Comparison of ENCODE assay signal across 10 cellular contexts in the genomic region with DNA sequence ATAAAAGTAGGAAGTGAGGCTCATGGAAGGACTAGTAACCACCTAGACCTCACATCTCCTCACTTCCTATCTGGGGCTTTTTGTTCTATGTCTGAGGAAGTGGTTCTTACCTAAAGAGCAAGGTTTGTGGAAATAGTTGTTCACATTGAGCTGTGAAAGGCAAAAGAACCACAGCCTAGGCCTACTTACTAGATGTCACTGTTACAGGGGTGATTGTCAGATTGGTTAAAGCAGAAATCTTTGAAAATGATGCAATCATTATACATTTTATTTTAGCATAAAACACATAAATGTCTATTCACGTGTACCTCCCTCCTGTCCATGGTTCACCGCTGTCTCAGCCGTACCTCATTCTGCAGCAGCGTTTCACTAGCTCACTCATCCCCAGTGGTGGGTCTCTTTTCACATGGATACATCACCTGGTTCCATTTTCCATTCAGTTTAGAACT.
DNase-seq lines count a peak whose midpoint lies in the region; ATAC-seq, FAIRE-seq and TF ChIP-seq lines count a peak whose summit lies in the region.
"Had no signal": no experiment of that assay in that cellular context is flagged by ENCODE, and none has a peak within 500 bp of the region (broad histone marks: within the 10 kb centered on the region; RNA-seq: fewer than 3 reads in every experiment).

No MANE protein-coding gene starts in this region.

- no peaks in the 10 kb centered on the region for H3K27me3 Mint-ChIP-seq in WTC11 (ENCODE audit: low read depth)

- H3K36me3 Mint-ChIP-seq in WTC11, result peaks cover 18% of the 10 kb centered on the region

- peaks cover 0 to 1% of the 10 kb centered on the region in 2 experiments; a peak in 2 of 5 replicates for H3K36me3 ChIP-seq in HepG2 (replicated peaks in 1 of 2; ENCODE audit: control insufficient read depth in 1 of 2, insufficient read depth in 2 of 2, low read length in 2 of 2)

- H2AFZ ChIP-seq in HepG2 (ENCODE audit: low read length), result no peak overlapping the region

- intact Hi-C loops in HepG2 (cut with micrococcal nuclease; ENCODE audit: unreplicated experiment), result no loop called here

- H3K9me3 Mint-ChIP-seq in WTC11, result peaks cover 18% of the 10 kb centered on the region

- in situ Hi-C loops in GM13977 (cut with MboI; ENCODE audit: low pct_unique_long_range_greater_than_20kb, low sequenced_read_pairs, unreplicated experiment) (no loop called here), HepG2 (cut with HindIII; ENCODE audit: extremely low pct_ligation_motif_present, low pct_unique_long_range_greater_than_20kb) (no loop called here)

- H3K27ac ChIP-seq in HepG2 (ENCODE audit: extremely low read length, insufficient read depth, low read length), result no peak overlapping the region
- H3K27ac ChIP-seq: KMS-11 had no signal

- no peaks in the 10 kb centered on the region for H4K20me1 ChIP-seq in HepG2 (ENCODE audit: insufficient read depth, low read length)

- H3K4me1 Mint-ChIP-seq in WTC11, result peaks cover 30% of the 10 kb centered on the region

- no peak for TF ChIP-seq POLR2A in HepG2 (IDR thresholded peaks at IDR 0.05; ENCODE audit: insufficient read depth in 1 of 2, low read depth in 2 of 2, low read length in 2 of 2)

- 97% methylated on average over 4 of the region's 4 CpGs for WGBS in HepG2 (ENCODE audit: low lambda C conversion rate)

- no peak overlapping the region for H3K9ac ChIP-seq in HepG2 (ENCODE audit: insufficient read depth, low read depth, low read length)
- H3K9ac ChIP-seq: KMS-11 had no signal

- H3K27me3 ChIP-seq in HepG2 (ENCODE audit: control insufficient read depth in 1 of 2, insufficient read depth in 2 of 2, low read length in 2 of 2), result no peaks in the 10 kb centered on the region

- FAIRE-seq in HepG2 (lab: Jason Lieb, UNC), result no peak

- CTCF ChIA-PET in HepG2 (lab: Yijun Ruan, JAX; ENCODE audit: low intra/inter-chr PET ratio, low total read pairs), result no interaction called here
- CTCF ChIA-PET in WTC11 (lab: Charles Lee), result interaction anchor here (0.7 to 2.3 kb wide), 2 partner anchors 9 to 36 kb away, joined by 3 to 11 read pairs; no protein-coding TSS in a partner anchor

- TF ChIP-seq RAD21 in HepG2 (CRISPR knock-in tag; IDR thresholded peaks at IDR 0.05), result no peak

- H3K4me2 ChIP-seq in HepG2 (ENCODE audit: low read depth, low read length), result no peak overlapping the region
- H3K4me2 ChIP-seq: KMS-11 had no signal

- TF ChIP-seq EP300 in HepG2 (IDR thresholded peaks at IDR 0.05; ENCODE audit: low read depth in 2 of 2, low read length in 2 of 2) (no peak), HepG2 (CRISPR knock-in tag; IDR thresholded peaks at IDR 0.05; ENCODE audit: borderline replicate concordance) (no peak)

- H3K4me3 ChIP-seq in HepG2 (replicated peaks in 1 of 3; ENCODE audit: insufficient read depth in 1 of 3, low read depth in 2 of 3, low read length in 3 of 3), result no peak overlapping the region

- TF ChIP-seq CTCF in GM13977 (IDR thresholded peaks at IDR 0.05; ENCODE audit: extremely low read depth, insufficient read depth, missing control alignments) (no peak), HepG2 (CRISPR knock-in tag; IDR thresholded peaks at IDR 0.05) (no peak), WTC11 (IDR thresholded peaks at IDR 0.05) (no peak)

- POLR2A ChIA-PET in HepG2 (lab: Yijun Ruan, JAX) (no interaction called here), WTC11 (lab: Charles Lee) (no interaction called here)

- ATAC-seq in HG02885 (IDR thresholded peaks at IDR 0.05; ENCODE audit: poor library complexity, unreplicated experiment) (peak; percentile 70), HepG2 (no peak), WTC11 (no peak)

- H3K27ac Mint-ChIP-seq in WTC11, result no peak overlapping the region

- no peak overlapping the region for H3K4me3 Mint-ChIP-seq in WTC11

- H3K4me1 ChIP-seq in HepG2 (ENCODE audit: insufficient read depth, low read length), result peaks cover 7% of the 10 kb centered on the region; the same call in 1 of the 2 replicates

- H3K79me2 ChIP-seq in HepG2 (ENCODE audit: insufficient read depth, low read length), result no peaks in the 10 kb centered on the region

- no peaks in the 10 kb centered on the region for H3K9me3 ChIP-seq in HepG2 (ENCODE audit: low read length)

- peak; percentile 23 for DNase-seq in GM13977 (ENCODE audit: low spot score)
- peak; percentile 10 for DNase-seq in T-helper 22 cell (ENCODE audit: low read depth)
- DNase-seq in HepG2 (ENCODE audit: low spot score), result no peak
- DNase-seq in WTC11 (ENCODE audit: low spot score), result no peak
- no peak for DNase-seq in ecto neural progenitor cell (ENCODE audit: low spot score)
- no peak for DNase-seq in middle frontal gyrus (ENCODE audit: extremely low spot score, low spot score)
- no peak for DNase-seq in HCEC 1CT
- DNase-seq: hippocampal formation had no signal

- no TSS peak for BruUV-seq in HepG2 (replicated peaks; lab: Mats Ljungman, UMichigan)

TF ChIP-seq in HepG2, 621 proteins besides CTCF, POLR2A, EP300 and RAD21 (continues in another document):
- TF ChIP-seq ZNF431 (CRISPR knock-in tag; IDR thresholded peaks at IDR 0.05; ENCODE audit: borderline replicate concordance, low read depth) (no peak), FOXM1 (CRISPR knock-in tag; IDR thresholded peaks at IDR 0.05) (no peak), SMC3 (IDR thresholded peaks at IDR 0.05; ENCODE audit: low read length) (no peak), HMGA1 (CRISPR knock-in tag; conservative IDR thresholded peaks at IDR 0.05) (no peak), GPN1 (CRISPR knock-in tag; IDR thresholded peaks at IDR 0.05; ENCODE audit: borderline replicate concordance) (no peak), LRRFIP1 (CRISPR knock-in tag; conservative IDR thresholded peaks at IDR 0.05) (no peak)

TF ChIP-seq in WTC11, 78 proteins besides CTCF, POLR2A, EP300 and RAD21:
- TF ChIP-seq NFATC4 (CRISPR knock-in tag; IDR thresholded peaks at IDR 0.05) (no peak), MYBL2 (CRISPR knock-in tag; IDR thresholded peaks at IDR 0.05) (no peak), ZSCAN18 (CRISPR knock-in tag; IDR thresholded peaks at IDR 0.05) (no peak), AR (CRISPR knock-in tag; IDR thresholded peaks at IDR 0.05) (no peak)
TF ChIP-seq in WTC11: peak in this region for 0.

Comparison
In these comparisons a context has a peak if more than half of its experiments do, and no peak if none do; other contexts are left out.
1. DNase-seq: peak in GM13977 (single experiment) and T-helper 22 cell (single experiment); none in HepG2 (single experiment), WTC11 (single experiment), ecto neural progenitor cell (single experiment), middle frontal gyrus (single experiment) and HCEC 1CT (single experiment).